Comparison of ENCODE assay signal across 1 cellular context in the genomic region with DNA sequence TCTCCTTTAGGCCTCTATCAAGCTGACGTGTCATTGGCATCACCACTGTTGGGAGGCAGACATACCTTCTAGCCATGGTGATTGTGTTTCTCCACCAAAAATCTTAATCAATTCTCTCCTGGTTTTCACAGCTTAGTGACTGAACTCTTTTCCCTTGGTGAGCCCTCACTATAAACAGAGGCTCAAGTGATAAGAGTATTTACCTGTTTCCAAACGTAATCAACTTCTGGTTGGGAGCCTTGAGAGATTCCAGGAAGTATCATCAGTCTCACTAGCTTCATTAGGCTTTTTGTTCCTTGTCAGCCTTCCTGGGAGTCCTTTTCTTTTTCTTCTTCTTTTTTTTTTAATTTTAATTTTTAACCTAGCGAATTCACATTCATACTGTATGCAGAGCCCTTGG.
A peak's percentile ranks its signal among the peaks of the same experiment; 100 is the strongest.
TF ChIP-seq lines count a peak whose summit lies in the region.

No MANE protein-coding gene starts in this region.

TF ChIP-seq in HepG2, 621 proteins besides CTCF, POLR2A, EP300 and RAD21 (continued from another document and continues in another):
- TF ChIP-seq, protein P1, sequence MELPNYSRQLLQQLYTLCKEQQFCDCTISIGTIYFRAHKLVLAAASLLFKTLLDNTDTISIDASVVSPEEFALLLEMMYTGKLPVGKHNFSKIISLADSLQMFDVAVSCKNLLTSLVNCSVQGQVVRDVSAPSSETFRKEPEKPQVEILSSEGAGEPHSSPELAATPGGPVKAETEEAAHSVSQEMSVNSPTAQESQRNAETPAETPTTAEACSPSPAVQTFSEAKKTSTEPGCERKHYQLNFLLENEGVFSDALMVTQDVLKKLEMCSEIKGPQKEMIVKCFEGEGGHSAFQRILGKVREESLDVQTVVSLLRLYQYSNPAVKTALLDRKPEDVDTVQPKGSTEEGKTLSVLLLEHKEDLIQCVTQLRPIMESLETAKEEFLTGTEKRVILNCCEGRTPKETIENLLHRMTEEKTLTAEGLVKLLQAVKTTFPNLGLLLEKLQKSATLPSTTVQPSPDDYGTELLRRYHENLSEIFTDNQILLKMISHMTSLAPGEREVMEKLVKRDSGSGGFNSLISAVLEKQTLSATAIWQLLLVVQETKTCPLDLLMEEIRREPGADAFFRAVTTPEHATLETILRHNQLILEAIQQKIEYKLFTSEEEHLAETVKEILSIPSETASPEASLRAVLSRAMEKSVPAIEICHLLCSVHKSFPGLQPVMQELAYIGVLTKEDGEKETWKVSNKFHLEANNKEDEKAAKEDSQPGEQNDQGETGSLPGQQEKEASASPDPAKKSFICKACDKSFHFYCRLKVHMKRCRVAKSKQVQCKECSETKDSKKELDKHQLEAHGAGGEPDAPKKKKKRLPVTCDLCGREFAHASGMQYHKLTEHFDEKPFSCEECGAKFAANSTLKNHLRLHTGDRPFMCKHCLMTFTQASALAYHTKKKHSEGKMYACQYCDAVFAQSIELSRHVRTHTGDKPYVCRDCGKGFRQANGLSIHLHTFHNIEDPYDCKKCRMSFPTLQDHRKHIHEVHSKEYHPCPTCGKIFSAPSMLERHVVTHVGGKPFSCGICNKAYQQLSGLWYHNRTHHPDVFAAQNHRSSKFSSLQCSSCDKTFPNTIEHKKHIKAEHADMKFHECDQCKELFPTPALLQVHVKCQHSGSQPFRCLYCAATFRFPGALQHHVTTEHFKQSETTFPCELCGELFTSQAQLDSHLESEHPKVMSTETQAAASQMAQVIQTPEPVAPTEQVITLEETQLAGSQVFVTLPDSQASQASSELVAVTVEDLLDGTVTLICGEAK (IDR thresholded peaks at IDR 0.05): no peak
- TF ChIP-seq, protein P1 (CRISPR knock-in tag; IDR thresholded peaks at IDR 0.05): no peak
- TF ChIP-seq NCOA2 (CRISPR knock-in tag; IDR thresholded peaks at IDR 0.05) (peak; percentile 42; the same call in 1 of the 2 replicates), TCF7L2 (IDR thresholded peaks at IDR 0.05; ENCODE audit: low read depth, low read length) (no peak), SIX4 (CRISPR knock-in tag; IDR thresholded peaks at IDR 0.05) (no peak), ZFP82 (CRISPR knock-in tag; IDR thresholded peaks at IDR 0.05; ENCODE audit: borderline replicate concordance) (no peak), ZNF883 (CRISPR knock-in tag; IDR thresholded peaks at IDR 0.05; ENCODE audit: not compliant biosample characterization) (no peak), SOX13 (IDR thresholded peaks at IDR 0.05) (no peak), SOX13 (CRISPR knock-in tag; conservative IDR thresholded peaks at IDR 0.05 in 1 of 2, IDR thresholded peaks at IDR 0.05 in 1 of 2) (peak in 1 of 2 experiments; percentile 22; a peak in 1 of 4 replicates), WIZ (CRISPR knock-in tag; IDR thresholded peaks at IDR 0.05) (no peak), THAP11 (CRISPR knock-in tag; IDR thresholded peaks at IDR 0.05) (0 out of 2 replicates have a peak, but pooled peaks have one; percentile 48), ZFYVE20 (CRISPR knock-in tag; IDR thresholded peaks at IDR 0.05; ENCODE audit: borderline replicate concordance, low read depth) (no peak), FOXA3 (CRISPR knock-in tag; IDR thresholded peaks at IDR 0.05) (peak; percentile 82), TGIF2 (CRISPR knock-in tag; IDR thresholded peaks at IDR 0.05) (no peak), ZNF567 (CRISPR knock-in tag; IDR thresholded peaks at IDR 0.05; ENCODE audit: borderline replicate concordance) (no peak), ZNF331 (CRISPR knock-in tag; IDR thresholded peaks at IDR 0.05) (no peak), KLF16 (CRISPR knock-in tag; IDR thresholded peaks at IDR 0.05) (peak in 1 of 2 experiments; percentile 48; a peak in 1 of 4 replicates), PRPF4 (IDR thresholded peaks at IDR 0.05; ENCODE audit: low read depth, low read length, poor library complexity, severe bottlenecking) (no peak), ZNF660 (CRISPR knock-in tag; IDR thresholded peaks at IDR 0.05; ENCODE audit: borderline replicate concordance, low read depth) (no peak), SMYD3 (CRISPR knock-in tag; IDR thresholded peaks at IDR 0.05) (no peak), ZNF225 (CRISPR knock-in tag; IDR thresholded peaks at IDR 0.05) (no peak), ZNF367 (CRISPR knock-in tag; IDR thresholded peaks at IDR 0.05; ENCODE audit: borderline replicate concordance) (no peak), HOXA7 (CRISPR knock-in tag; IDR thresholded peaks at IDR 0.05) (no peak), GFI1 (CRISPR knock-in tag; IDR thresholded peaks at IDR 0.05; ENCODE audit: borderline replicate concordance) (no peak)
- TF ChIP-seq, protein P2, sequence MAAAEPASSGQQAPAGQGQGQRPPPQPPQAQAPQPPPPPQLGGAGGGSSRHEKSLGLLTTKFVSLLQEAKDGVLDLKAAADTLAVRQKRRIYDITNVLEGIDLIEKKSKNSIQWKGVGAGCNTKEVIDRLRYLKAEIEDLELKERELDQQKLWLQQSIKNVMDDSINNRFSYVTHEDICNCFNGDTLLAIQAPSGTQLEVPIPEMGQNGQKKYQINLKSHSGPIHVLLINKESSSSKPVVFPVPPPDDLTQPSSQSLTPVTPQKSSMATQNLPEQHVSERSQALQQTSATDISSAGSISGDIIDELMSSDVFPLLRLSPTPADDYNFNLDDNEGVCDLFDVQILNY (CRISPR knock-in tag; conservative IDR thresholded peaks at IDR 0.05): no peak
- TF ChIP-seq, protein P3, sequence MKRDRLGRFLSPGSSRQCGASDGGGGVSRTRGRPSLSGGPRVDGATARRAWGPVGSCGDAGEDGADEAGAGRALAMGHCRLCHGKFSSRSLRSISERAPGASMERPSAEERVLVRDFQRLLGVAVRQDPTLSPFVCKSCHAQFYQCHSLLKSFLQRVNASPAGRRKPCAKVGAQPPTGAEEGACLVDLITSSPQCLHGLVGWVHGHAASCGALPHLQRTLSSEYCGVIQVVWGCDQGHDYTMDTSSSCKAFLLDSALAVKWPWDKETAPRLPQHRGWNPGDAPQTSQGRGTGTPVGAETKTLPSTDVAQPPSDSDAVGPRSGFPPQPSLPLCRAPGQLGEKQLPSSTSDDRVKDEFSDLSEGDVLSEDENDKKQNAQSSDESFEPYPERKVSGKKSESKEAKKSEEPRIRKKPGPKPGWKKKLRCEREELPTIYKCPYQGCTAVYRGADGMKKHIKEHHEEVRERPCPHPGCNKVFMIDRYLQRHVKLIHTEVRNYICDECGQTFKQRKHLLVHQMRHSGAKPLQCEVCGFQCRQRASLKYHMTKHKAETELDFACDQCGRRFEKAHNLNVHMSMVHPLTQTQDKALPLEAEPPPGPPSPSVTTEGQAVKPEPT (CRISPR knock-in tag; IDR thresholded peaks at IDR 0.05; ENCODE audit: low read depth): no peak
- TF ChIP-seq, protein P4, sequence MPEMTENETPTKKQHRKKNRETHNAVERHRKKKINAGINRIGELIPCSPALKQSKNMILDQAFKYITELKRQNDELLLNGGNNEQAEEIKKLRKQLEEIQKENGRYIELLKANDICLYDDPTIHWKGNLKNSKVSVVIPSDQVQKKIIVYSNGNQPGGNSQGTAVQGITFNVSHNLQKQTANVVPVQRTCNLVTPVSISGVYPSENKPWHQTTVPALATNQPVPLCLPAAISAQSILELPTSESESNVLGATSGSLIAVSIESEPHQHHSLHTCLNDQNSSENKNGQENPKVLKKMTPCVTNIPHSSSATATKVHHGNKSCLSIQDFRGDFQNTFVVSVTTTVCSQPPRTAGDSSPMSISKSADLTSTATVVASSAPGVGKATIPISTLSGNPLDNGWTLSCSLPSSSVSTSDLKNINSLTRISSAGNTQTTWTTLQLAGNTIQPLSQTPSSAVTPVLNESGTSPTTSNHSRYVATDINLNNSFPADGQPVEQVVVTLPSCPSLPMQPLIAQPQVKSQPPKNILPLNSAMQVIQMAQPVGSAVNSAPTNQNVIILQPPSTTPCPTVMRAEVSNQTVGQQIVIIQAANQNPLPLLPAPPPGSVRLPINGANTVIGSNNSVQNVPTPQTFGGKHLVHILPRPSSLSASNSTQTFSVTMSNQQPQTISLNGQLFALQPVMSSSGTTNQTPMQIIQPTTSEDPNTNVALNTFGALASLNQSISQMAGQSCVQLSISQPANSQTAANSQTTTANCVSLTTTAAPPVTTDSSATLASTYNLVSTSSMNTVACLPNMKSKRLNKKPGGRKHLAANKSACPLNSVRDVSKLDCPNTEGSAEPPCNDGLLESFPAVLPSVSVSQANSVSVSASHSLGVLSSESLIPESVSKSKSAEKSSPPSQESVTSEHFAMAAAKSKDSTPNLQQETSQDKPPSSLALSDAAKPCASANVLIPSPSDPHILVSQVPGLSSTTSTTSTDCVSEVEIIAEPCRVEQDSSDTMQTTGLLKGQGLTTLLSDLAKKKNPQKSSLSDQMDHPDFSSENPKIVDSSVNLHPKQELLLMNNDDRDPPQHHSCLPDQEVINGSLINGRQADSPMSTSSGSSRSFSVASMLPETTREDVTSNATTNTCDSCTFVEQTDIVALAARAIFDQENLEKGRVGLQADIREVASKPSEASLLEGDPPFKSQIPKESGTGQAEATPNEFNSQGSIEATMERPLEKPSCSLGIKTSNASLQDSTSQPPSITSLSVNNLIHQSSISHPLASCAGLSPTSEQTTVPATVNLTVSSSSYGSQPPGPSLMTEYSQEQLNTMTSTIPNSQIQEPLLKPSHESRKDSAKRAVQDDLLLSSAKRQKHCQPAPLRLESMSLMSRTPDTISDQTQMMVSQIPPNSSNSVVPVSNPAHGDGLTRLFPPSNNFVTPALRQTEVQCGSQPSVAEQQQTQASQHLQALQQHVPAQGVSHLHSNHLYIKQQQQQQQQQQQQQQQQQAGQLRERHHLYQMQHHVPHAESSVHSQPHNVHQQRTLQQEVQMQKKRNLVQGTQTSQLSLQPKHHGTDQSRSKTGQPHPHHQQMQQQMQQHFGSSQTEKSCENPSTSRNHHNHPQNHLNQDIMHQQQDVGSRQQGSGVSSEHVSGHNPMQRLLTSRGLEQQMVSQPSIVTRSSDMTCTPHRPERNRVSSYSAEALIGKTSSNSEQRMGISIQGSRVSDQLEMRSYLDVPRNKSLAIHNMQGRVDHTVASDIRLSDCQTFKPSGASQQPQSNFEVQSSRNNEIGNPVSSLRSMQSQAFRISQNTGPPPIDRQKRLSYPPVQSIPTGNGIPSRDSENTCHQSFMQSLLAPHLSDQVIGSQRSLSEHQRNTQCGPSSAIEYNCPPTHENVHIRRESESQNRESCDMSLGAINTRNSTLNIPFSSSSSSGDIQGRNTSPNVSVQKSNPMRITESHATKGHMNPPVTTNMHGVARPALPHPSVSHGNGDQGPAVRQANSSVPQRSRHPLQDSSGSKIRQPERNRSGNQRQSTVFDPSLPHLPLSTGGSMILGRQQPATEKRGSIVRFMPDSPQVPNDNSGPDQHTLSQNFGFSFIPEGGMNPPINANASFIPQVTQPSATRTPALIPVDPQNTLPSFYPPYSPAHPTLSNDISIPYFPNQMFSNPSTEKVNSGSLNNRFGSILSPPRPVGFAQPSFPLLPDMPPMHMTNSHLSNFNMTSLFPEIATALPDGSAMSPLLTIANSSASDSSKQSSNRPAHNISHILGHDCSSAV (CRISPR knock-in tag; IDR thresholded peaks at IDR 0.05; ENCODE audit: borderline replicate concordance): no peak
- TF ChIP-seq, protein P5, sequence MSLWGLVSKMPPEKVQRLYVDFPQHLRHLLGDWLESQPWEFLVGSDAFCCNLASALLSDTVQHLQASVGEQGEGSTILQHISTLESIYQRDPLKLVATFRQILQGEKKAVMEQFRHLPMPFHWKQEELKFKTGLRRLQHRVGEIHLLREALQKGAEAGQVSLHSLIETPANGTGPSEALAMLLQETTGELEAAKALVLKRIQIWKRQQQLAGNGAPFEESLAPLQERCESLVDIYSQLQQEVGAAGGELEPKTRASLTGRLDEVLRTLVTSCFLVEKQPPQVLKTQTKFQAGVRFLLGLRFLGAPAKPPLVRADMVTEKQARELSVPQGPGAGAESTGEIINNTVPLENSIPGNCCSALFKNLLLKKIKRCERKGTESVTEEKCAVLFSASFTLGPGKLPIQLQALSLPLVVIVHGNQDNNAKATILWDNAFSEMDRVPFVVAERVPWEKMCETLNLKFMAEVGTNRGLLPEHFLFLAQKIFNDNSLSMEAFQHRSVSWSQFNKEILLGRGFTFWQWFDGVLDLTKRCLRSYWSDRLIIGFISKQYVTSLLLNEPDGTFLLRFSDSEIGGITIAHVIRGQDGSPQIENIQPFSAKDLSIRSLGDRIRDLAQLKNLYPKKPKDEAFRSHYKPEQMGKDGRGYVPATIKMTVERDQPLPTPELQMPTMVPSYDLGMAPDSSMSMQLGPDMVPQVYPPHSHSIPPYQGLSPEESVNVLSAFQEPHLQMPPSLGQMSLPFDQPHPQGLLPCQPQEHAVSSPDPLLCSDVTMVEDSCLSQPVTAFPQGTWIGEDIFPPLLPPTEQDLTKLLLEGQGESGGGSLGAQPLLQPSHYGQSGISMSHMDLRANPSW (CRISPR knock-in tag; IDR thresholded peaks at IDR 0.05; ENCODE audit: borderline replicate concordance): no peak
- TF ChIP-seq, protein P6, sequence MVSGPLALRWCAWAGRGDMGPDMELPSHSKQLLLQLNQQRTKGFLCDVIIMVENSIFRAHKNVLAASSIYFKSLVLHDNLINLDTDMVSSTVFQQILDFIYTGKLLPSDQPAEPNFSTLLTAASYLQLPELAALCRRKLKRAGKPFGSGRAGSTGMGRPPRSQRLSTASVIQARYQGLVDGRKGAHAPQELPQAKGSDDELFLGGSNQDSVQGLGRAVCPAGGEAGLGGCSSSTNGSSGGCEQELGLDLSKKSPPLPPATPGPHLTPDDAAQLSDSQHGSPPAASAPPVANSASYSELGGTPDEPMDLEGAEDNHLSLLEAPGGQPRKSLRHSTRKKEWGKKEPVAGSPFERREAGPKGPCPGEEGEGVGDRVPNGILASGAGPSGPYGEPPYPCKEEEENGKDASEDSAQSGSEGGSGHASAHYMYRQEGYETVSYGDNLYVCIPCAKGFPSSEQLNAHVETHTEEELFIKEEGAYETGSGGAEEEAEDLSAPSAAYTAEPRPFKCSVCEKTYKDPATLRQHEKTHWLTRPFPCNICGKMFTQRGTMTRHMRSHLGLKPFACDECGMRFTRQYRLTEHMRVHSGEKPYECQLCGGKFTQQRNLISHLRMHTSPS (CRISPR knock-in tag; IDR thresholded peaks at IDR 0.05; ENCODE audit: low read depth): no peak
